In the genomic region with DNA sequence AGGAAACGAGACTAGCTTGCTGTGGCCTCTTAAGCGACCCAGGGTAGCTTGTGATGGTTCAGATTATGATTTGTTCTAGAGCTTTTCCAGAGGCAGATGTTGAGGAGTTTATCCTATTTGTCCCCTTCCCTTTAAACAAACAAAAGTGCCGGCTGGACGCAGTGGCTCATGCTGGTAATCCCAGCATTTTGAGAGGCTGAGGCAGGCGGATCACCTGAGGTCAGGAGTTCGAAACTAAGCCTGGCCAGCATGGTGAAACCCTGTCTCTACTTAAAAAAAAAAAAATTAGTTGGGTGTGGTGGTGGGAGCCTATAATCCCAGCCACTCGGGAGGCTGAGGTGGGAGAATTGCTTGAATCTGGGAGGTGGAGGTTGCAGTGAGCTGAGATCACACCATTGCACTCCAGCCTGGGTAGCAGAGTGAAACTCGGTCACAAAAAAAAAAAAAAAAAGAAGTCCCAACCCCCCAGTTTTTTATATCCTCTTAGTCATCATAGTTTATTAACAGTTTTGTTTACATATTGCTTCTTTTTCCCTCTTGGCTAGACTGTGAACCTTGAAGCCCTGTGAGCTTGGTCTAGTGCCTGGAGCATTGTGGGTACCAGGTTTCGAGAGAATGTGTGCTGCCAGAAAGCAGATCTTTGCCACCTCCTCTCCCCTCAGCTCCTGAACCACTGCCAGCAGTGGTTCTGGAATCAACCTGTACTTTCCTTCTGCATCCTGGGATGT, we compare ENCODE assay signal across 8 cellular contexts. TPM values are rescaled to one million over a fixed set of nuclear protein-coding genes. Genes with fewer than 3 reads are reported as not detected.
DNase-seq lines count a peak whose midpoint lies in the region; ATAC-seq and TF ChIP-seq lines count a peak whose summit lies in the region.

No MANE protein-coding gene starts in this region.

- H3K27me3 ChIP-seq in esophagus muscularis mucosa (no peaks in the 10 kb centered on the region), rectal smooth muscle tissue (ENCODE audit: control insufficient read depth, insufficient read depth, low read length) (no peaks in the 10 kb centered on the region)

- no peak overlapping the region for H3K4me3 ChIP-seq in esophagus muscularis mucosa
- H3K4me3 ChIP-seq in rectal smooth muscle tissue (ENCODE audit: low read length), result peak overlapping the region; percentile 37

- H3K36me3 ChIP-seq in esophagus muscularis mucosa (no peaks in the 10 kb centered on the region), rectal smooth muscle tissue (ENCODE audit: control insufficient read depth, insufficient read depth, low read length) (no peaks in the 10 kb centered on the region)

- TF ChIP-seq CTCF in esophagus muscularis mucosa (IDR thresholded peaks at IDR 0.05), result no peak

- H3K4me1 ChIP-seq in esophagus muscularis mucosa (peaks cover 61 to 85% (median 79%) of the 10 kb centered on the region in 4 donors), rectal smooth muscle tissue (ENCODE audit: control insufficient read depth, insufficient read depth, low read length) (peaks cover 26% of the 10 kb centered on the region)

- intact Hi-C loops in esophagus muscularis mucosa (cut with DNase I), result no loop called here

- H3K9me3 ChIP-seq in esophagus muscularis mucosa, result no peaks in the 10 kb centered on the region

- no peak overlapping the region for H3K9ac ChIP-seq in rectal smooth muscle tissue (ENCODE audit: low read length)

- H3K27ac ChIP-seq in esophagus muscularis mucosa (replicated peaks in 1 of 4) (peak overlapping the region; percentile 53 to 71 (median 69)), rectal smooth muscle tissue (ENCODE audit: low read depth, low read length) (peak overlapping the region; percentile 69)

- no peak for TF ChIP-seq EP300 in esophagus muscularis mucosa (IDR thresholded peaks at IDR 0.05)

- no peak for TF ChIP-seq POLR2A in esophagus muscularis mucosa (IDR thresholded peaks at IDR 0.05; ENCODE audit: low read depth)

- ATAC-seq in HG03159 (IDR thresholded peaks at IDR 0.05; ENCODE audit: unreplicated experiment), result no peak
- ATAC-seq in GM21723 (IDR thresholded peaks at IDR 0.05; ENCODE audit: unreplicated experiment), result no peak
- no peak for ATAC-seq in GM18519 (IDR thresholded peaks at IDR 0.05; ENCODE audit: low FRiP score, unreplicated experiment)
- ATAC-seq in HG03175 (IDR thresholded peaks at IDR 0.05; ENCODE audit: unreplicated experiment), result no peak

- DNase-seq in Daoy (ENCODE audit: low read depth) (peak; percentile 32), RPMI7951 (ENCODE audit: low read depth) (peak; percentile 55), esophagus muscularis mucosa (ENCODE audit: extremely low spot score) (no peak)

- 45% methylated on average over 9 of the region's 9 CpGs for WGBS in esophagus muscularis mucosa

RNA-seq across cellular contexts. Expression of a gene that starts 29.8 kb away (rescaled TPM):
- total RNA-seq in Daoy (2014; rRNA removed; shearing (Covaris generic)), result 28.8 and 32.0 TPM in 2 replicates
- total RNA-seq in RPMI7951 (2014; rRNA removed; shearing (Covaris generic)), result 20.7 and 28.6 TPM in 2 replicates
- total RNA-seq in esophagus muscularis mucosa, result 10 to 100 TPM; 37.8 to 70.1 (median 61.7) TPM

RNA-seq across cellular contexts. Expression of a gene that starts 56.1 kb away (rescaled TPM):
- total RNA-seq in Daoy (2014; rRNA removed; shearing (Covaris generic)), result not detected in 2 replicates
- total RNA-seq in RPMI7951 (2014; rRNA removed; shearing (Covaris generic)), result 0.24 TPM in 1 of 2 replicates, not detected in the other
- not detected for total RNA-seq in esophagus muscularis mucosa

RNA-seq across cellular contexts. Expression of a gene that starts 57.8 kb away (rescaled TPM):
- not detected in 2 replicates for total RNA-seq in Daoy (2014; rRNA removed; shearing (Covaris generic))
- total RNA-seq in RPMI7951 (2014; rRNA removed; shearing (Covaris generic)), result not detected in 2 replicates
- 1 to 10 TPM in 3 of 4 donors, under 1 TPM in 1; 0.83 to 5.1 (median 3.5) TPM for total RNA-seq in esophagus muscularis mucosa
